In the genomic region with DNA sequence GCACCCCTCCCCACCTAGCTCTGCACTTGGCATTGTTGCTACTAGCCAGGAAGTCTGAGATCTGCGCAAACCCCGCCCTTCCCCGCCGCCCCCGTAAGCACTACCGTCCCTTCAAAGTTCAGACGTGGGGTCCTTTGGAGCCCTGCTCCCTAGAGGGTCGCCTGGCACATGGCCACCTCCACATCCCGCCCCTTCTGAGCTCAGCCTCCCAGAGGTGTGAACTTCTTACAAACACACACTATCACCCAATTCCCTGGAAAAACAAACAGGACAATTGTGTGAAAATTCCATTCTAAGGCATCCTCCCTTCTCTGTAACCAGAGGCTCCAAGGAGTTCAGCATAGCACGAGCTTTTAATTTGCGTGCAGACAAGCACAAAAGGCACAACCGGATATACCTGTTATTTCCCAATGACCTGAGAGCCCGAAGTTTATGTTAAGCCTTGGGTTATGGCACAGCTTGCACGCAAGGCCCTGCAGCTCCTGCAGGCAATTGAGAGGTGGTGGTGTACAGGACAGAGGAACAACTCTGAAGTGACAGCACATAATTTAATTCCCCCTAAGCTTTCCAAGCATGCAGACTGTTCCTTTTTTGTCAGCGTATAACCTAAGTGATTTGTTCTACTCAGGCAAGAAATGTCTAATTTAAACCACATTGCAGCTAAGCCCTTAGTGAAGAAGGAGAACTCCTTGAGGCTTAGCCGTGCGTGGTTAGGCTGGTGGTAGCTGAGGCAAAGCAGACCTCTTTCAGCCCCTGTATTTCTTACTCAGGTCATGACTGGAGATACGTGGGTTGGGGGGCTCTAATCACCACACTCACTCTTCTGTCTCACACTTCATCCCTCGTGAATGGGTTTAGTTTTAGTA, we compare ENCODE assay signal across 1 cellular context.
TF ChIP-seq lines count a peak whose summit lies in the region.

No MANE protein-coding gene starts in this region.

TF ChIP-seq in WTC11, 78 proteins besides CTCF, POLR2A, EP300 and RAD21 (continued from another document):
- TF ChIP-seq, protein P1, sequence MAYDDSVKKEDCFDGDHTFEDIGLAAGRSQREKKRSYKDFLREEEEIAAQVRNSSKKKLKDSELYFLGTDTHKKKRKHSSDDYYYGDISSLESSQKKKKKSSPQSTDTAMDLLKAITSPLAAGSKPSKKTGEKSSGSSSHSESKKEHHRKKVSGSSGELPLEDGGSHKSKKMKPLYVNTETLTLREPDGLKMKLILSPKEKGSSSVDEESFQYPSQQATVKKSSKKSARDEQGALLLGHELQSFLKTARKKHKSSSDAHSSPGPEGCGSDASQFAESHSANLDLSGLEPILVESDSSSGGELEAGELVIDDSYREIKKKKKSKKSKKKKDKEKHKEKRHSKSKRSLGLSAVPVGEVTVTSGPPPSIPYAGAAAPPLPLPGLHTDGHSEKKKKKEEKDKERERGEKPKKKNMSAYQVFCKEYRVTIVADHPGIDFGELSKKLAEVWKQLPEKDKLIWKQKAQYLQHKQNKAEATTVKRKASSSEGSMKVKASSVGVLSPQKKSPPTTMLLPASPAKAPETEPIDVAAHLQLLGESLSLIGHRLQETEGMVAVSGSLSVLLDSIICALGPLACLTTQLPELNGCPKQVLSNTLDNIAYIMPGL (CRISPR knock-in tag; IDR thresholded peaks at IDR 0.05) = no peak
- TF ChIP-seq CBFB (CRISPR knock-in tag; IDR thresholded peaks at IDR 0.05; ENCODE audit: low read depth) (no peak), SOX15 (CRISPR knock-in tag; IDR thresholded peaks at IDR 0.05) (no peak), SMAD3 (CRISPR knock-in tag; IDR thresholded peaks at IDR 0.05; ENCODE audit: borderline replicate concordance) (no peak)
- TF ChIP-seq, protein P2, sequence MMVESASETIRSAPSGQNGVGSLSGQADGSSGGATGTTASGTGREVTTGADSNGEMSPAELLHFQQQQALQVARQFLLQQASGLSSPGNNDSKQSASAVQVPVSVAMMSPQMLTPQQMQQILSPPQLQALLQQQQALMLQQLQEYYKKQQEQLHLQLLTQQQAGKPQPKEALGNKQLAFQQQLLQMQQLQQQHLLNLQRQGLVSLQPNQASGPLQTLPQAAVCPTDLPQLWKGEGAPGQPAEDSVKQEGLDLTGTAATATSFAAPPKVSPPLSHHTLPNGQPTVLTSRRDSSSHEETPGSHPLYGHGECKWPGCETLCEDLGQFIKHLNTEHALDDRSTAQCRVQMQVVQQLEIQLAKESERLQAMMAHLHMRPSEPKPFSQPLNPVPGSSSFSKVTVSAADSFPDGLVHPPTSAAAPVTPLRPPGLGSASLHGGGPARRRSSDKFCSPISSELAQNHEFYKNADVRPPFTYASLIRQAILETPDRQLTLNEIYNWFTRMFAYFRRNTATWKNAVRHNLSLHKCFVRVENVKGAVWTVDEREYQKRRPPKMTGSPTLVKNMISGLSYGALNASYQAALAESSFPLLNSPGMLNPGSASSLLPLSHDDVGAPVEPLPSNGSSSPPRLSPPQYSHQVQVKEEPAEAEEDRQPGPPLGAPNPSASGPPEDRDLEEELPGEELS (CRISPR knock-in tag; IDR thresholded peaks at IDR 0.05) = no peak
TF ChIP-seq in WTC11: peak in this region for 0.
